In the genomic region with DNA sequence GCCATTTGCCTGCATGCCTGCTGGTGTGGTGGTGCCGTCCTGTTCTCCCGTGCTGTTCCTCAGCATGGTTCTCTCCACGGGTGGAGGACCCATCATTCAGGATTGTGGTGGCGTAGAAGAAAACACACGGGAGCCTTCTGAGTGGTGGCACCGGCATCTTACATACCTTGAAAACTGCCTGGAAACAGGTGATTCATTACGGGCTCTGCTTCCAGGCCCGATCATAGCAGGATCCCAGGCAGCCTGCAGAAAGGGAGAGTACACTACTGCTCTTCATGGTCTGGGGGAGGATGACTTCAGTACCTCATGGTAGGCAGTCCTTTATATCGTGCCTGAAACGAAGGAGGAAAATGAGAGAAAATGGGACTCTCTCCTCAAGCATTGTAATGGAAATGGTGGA, we compare ENCODE assay signal across 1 cellular context.
TF ChIP-seq lines count a peak whose summit lies in the region.

No MANE protein-coding gene starts in this region.

TF ChIP-seq in IMR-90, 13 proteins besides CTCF, POLR2A, EP300 and RAD21:
- TF ChIP-seq MXI1 (IDR thresholded peaks at IDR 0.05; ENCODE audit: borderline replicate concordance, low read depth, low read length) (no peak), RFX5 (IDR thresholded peaks at IDR 0.05; ENCODE audit: low read depth, low read length) (0 out of 2 replicates have a peak, but pooled peaks have one; percentile 6)
